Comparison of ENCODE assay signal across 1 cellular context in genomic region chr19:17830567-17831418, GRCh38.
TF ChIP-seq lines count a peak whose summit lies in the region.

No MANE protein-coding gene starts in this region.

TF ChIP-seq in H1, 55 proteins besides CTCF, POLR2A, EP300 and RAD21:
- TF ChIP-seq SIN3A (conservative IDR thresholded peaks at IDR 0.05 in 1 of 2, IDR thresholded peaks at IDR 0.05 in 1 of 2; ENCODE audit: low read depth in 1 of 2, low read length in 2 of 2) (no peak), CREB1 (IDR thresholded peaks at IDR 0.05) (no peak), MAFK (IDR thresholded peaks at IDR 0.05; ENCODE audit: low read depth, low read length) (no peak), TAF7 (optimal IDR thresholded peaks at IDR 0.05; ENCODE audit: borderline replicate concordance, low read depth, low read length) (no peak), RXRA (IDR thresholded peaks at IDR 0.05; ENCODE audit: insufficient read depth, low read depth, low read length) (no peak), KDM1A (IDR thresholded peaks at IDR 0.05; ENCODE audit: borderline replicate concordance, low read length) (no peak), HDAC6 (IDR thresholded peaks at IDR 0.05; ENCODE audit: low read depth, low read length) (no peak), YY1 (IDR thresholded peaks at IDR 0.05; ENCODE audit: low read depth, low read length) (no peak), SP1 (IDR thresholded peaks at IDR 0.05; ENCODE audit: low read depth, low read length) (peak; percentile 66; the same call in 1 of the 2 replicates), RBBP5 (IDR thresholded peaks at IDR 0.05; ENCODE audit: borderline replicate concordance, low read depth, low read length) (0 out of 2 replicates have a peak, but pooled peaks have one; percentile 5), CTBP2 (IDR thresholded peaks at IDR 0.05; ENCODE audit: borderline replicate concordance, insufficient read depth, insufficient read length, low read length) (no peak), RNF2 (IDR thresholded peaks at IDR 0.05; ENCODE audit: borderline replicate concordance, low read depth, low read length, missing control alignments, poor library complexity, severe bottlenecking) (no peak), HDAC2 (IDR thresholded peaks at IDR 0.05; ENCODE audit: borderline replicate concordance in 1 of 2, low read depth in 2 of 2, low read length in 2 of 2) (no peak), FOSL1 (IDR thresholded peaks at IDR 0.05; ENCODE audit: insufficient read depth, low read depth, low read length) (no peak), BCL11A (IDR thresholded peaks at IDR 0.05; ENCODE audit: low read depth in 2 of 2, low read length in 2 of 2) (no peak), JUN (IDR thresholded peaks at IDR 0.05; ENCODE audit: low read depth, low read length) (no peak), TCF12 (IDR thresholded peaks at IDR 0.05; ENCODE audit: low read depth, low read length) (no peak), NANOG (IDR thresholded peaks at IDR 0.05; ENCODE audit: insufficient read depth, low read depth, low read length, poor library complexity, severe bottlenecking) (no peak), CEBPB (IDR thresholded peaks at IDR 0.05; ENCODE audit: low read depth, low read length) (no peak), ATF2 (IDR thresholded peaks at IDR 0.05; ENCODE audit: low read length) (no peak), JUND (IDR thresholded peaks at IDR 0.05; ENCODE audit: low read length) (no peak), ZNF274 (IDR thresholded peaks at IDR 0.05; ENCODE audit: borderline replicate concordance, extremely low read depth, low read length) (no peak), NRF1 (IDR thresholded peaks at IDR 0.05; ENCODE audit: low read depth, low read length) (0 out of 2 replicates have a peak, but pooled peaks have one; percentile 0), USF2 (IDR thresholded peaks at IDR 0.05; ENCODE audit: low read length) (no peak), BACH1 (IDR thresholded peaks at IDR 0.05; ENCODE audit: low read length) (0 out of 2 replicates have a peak, but pooled peaks have one; percentile 52), POLR2AphosphoS5 (IDR thresholded peaks at IDR 0.05; ENCODE audit: low read depth, low read length) (peak; percentile 42; the same call in 1 of the 2 replicates), KDM4A (IDR thresholded peaks at IDR 0.05; ENCODE audit: low read depth, low read length, severe bottlenecking) (peak; percentile 27), SAP30 (IDR thresholded peaks at IDR 0.05; ENCODE audit: insufficient read depth, insufficient replicate concordance, low read length) (no peak), TAF1 (IDR thresholded peaks at IDR 0.05; ENCODE audit: low read depth, low read length) (peak; percentile 35; the same call in 1 of the 2 replicates), EGR1 (IDR thresholded peaks at IDR 0.05; ENCODE audit: borderline replicate concordance, low read depth, low read length) (no peak), PHF8 (conservative IDR thresholded peaks at IDR 0.05; ENCODE audit: low read depth, low read length) (no peak; the same call in 1 of the 2 replicates), TBP (IDR thresholded peaks at IDR 0.05; ENCODE audit: low read depth, low read length) (0 out of 2 replicates have a peak, but pooled peaks have one; percentile 7), CHD1 (IDR thresholded peaks at IDR 0.05; ENCODE audit: low read depth, low read length) (no peak), BRCA1 (IDR thresholded peaks at IDR 0.05; ENCODE audit: low read depth, low read length) (no peak), GTF2F1 (IDR thresholded peaks at IDR 0.05; ENCODE audit: borderline replicate concordance, low read depth, low read length) (no peak), ASH2L (IDR thresholded peaks at IDR 0.05; ENCODE audit: low read length) (peak; percentile 58), TEAD4 (IDR thresholded peaks at IDR 0.05; ENCODE audit: low read depth, low read length) (peak; percentile 47; the same call in 1 of the 2 replicates), CBX5 (IDR thresholded peaks at IDR 0.05; ENCODE audit: low read depth, low read length) (no peak), SP4 (IDR thresholded peaks at IDR 0.05; ENCODE audit: low read length) (no peak; the same call in 1 of the 2 replicates), EZH2 (IDR thresholded peaks at IDR 0.05; ENCODE audit: low read depth, low read length, severe bottlenecking) (no peak), CBX8 (IDR thresholded peaks at IDR 0.05; ENCODE audit: borderline replicate concordance, low read depth, low read length) (no peak)
- TF ChIP-seq, protein P1, sequence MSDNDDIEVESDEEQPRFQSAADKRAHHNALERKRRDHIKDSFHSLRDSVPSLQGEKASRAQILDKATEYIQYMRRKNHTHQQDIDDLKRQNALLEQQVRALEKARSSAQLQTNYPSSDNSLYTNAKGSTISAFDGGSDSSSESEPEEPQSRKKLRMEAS (IDR thresholded peaks at IDR 0.05), result peak; percentile 35
- TF ChIP-seq, protein P2, sequence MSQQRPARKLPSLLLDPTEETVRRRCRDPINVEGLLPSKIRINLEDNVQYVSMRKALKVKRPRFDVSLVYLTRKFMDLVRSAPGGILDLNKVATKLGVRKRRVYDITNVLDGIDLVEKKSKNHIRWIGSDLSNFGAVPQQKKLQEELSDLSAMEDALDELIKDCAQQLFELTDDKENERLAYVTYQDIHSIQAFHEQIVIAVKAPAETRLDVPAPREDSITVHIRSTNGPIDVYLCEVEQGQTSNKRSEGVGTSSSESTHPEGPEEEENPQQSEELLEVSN (IDR thresholded peaks at IDR 0.05), result no peak; the same call in 1 of the 2 replicates
- TF ChIP-seq, protein P3, sequence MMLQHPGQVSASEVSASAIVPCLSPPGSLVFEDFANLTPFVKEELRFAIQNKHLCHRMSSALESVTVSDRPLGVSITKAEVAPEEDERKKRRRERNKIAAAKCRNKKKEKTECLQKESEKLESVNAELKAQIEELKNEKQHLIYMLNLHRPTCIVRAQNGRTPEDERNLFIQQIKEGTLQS (IDR thresholded peaks at IDR 0.05; ENCODE audit: insufficient read depth, low read depth, low read length), result no peak
